ENCODE assay signal across 9 cellular contexts in the genomic region with DNA sequence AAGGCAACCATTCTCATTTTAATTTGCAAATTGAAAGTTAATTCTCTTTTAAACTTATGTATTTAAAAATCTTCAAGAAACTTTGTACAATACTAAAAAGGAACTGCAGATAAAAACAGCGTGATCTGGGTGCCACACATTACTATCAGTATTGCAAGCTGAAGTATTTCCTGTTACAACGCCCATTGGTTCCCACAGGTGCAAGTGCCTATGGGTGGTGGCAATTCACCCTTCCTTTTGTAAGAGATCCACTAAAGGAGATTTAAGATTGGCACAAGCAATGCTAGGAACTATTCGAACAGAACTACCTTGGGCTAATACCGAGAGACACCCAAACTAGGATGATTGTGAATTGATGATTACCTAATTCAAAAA. TPM values are rescaled to one million over a fixed set of nuclear protein-coding genes. Genes with fewer than 3 reads are reported as not detected.
DNase-seq lines count a peak whose midpoint lies in the region; ATAC-seq, FAIRE-seq and TF ChIP-seq lines count a peak whose summit lies in the region.
"Had no signal": no experiment of that assay in that cellular context is flagged by ENCODE, and none has a peak within 500 bp of the region (broad histone marks: within the 10 kb centered on the region; RNA-seq: fewer than 3 reads in every experiment).

No MANE protein-coding gene starts in this region.

- POLR2A ChIA-PET in activated CD4-positive, alpha-beta memory T cell treated with anti-CD3 and anti-CD28 coated beads for 36 hours (lab: Charles Lee): interaction anchor here (1.0 to 2.6 kb wide), 5 partner anchors 13 to 52 kb away, joined by 3 to 7 read pairs (median 7); a partner anchor contains a TSS
- POLR2A ChIA-PET in naive thymus-derived CD8-positive, alpha-beta T cell (lab: Charles Lee): interaction anchor here (0.8 to 4.7 kb wide), 5 partner anchors 8 to 223 kb away, joined by 3 to 46 read pairs (median 4); a partner anchor contains a TSS

- intact Hi-C loops in activated CD4-positive, alpha-beta memory T cell treated with anti-CD3 and anti-CD28 coated beads for 36 hours (cut with micrococcal nuclease): loop anchor here (1.0 to 5.0 kb wide), 5 partner anchors 14 to 307 kb away; no protein-coding TSS in a partner anchor

- H3K9me3 Mint-ChIP-seq in activated CD4-positive, alpha-beta memory T cell treated with anti-CD3 and anti-CD28 coated beads for 36 hours: peaks cover 2% of the 10 kb centered on the region
- peaks cover 0 to 1% (median 0%) of the 10 kb centered on the region in 9 donors for H3K9me3 Mint-ChIP-seq in naive thymus-derived CD8-positive, alpha-beta T cell

- no peak for FAIRE-seq in GM12892 (lab: Jason Lieb, UNC)

- no peak for TF ChIP-seq POLR2A in GM12892 (IDR thresholded peaks at IDR 0.05; ENCODE audit: low read depth, low read length)

- peak overlapping the region; percentile 91 for H3K27ac Mint-ChIP-seq in activated CD4-positive, alpha-beta memory T cell treated with anti-CD3 and anti-CD28 coated beads for 36 hours
- peak overlapping the region; percentile 83 to 97 (median 90) for H3K27ac Mint-ChIP-seq in naive thymus-derived CD8-positive, alpha-beta T cell

- H3K4me1 Mint-ChIP-seq in activated CD4-positive, alpha-beta memory T cell treated with anti-CD3 and anti-CD28 coated beads for 36 hours (ENCODE audit: low read depth): peaks cover 42% of the 10 kb centered on the region
- peaks cover 15 to 62% (median 41%) of the 10 kb centered on the region in 4 donors for H3K4me1 Mint-ChIP-seq in naive thymus-derived CD8-positive, alpha-beta T cell

- TF ChIP-seq CTCF in HL-60 (IDR thresholded peaks at IDR 0.05; ENCODE audit: insufficient read depth, low read length): no peak

- H3K27me3 ChIP-seq in HL-60 (ENCODE audit: insufficient read depth, poor library complexity, severe bottlenecking): no peaks in the 10 kb centered on the region
- H3K27me3 ChIP-seq: thyroid gland had no signal

- CTCF ChIA-PET in activated CD4-positive, alpha-beta memory T cell treated with anti-CD3 and anti-CD28 coated beads for 36 hours (lab: Charles Lee): interaction anchor here (1.0 to 5.0 kb wide), 5 partner anchors 11 to 199 kb away, joined by 3 to 94 read pairs (median 4); a partner anchor contains a TSS

- ATAC-seq in naive thymus-derived CD8-positive, alpha-beta T cell: peak; percentile 87 to 88

- H3K27ac ChIP-seq in HL-60 (replicated peaks) (peak overlapping the region; percentile 86), substantia nigra (ENCODE audit: low read depth, low read length, poor library complexity, severe bottlenecking) (no peak overlapping the region)

- peak overlapping the region; percentile 90 for H3K4me3 Mint-ChIP-seq in activated CD4-positive, alpha-beta memory T cell treated with anti-CD3 and anti-CD28 coated beads for 36 hours
- peak overlapping the region; percentile 82 to 98 (median 92) for H3K4me3 Mint-ChIP-seq in naive thymus-derived CD8-positive, alpha-beta T cell

- H3K4me3 ChIP-seq in HL-60 (replicated peaks; ENCODE audit: insufficient read depth, low read length): peak overlapping the region; percentile 46
- H3K4me3 ChIP-seq: thyroid gland had no signal

- no peaks in the 10 kb centered on the region for H3K27me3 Mint-ChIP-seq in activated CD4-positive, alpha-beta memory T cell treated with anti-CD3 and anti-CD28 coated beads for 36 hours
- no peaks in the 10 kb centered on the region for H3K27me3 Mint-ChIP-seq in naive thymus-derived CD8-positive, alpha-beta T cell

- DNase-seq in GF-D8 (lab: John Stamatoyannopoulos, UW) (peak; percentile 80), HL-60 (ENCODE audit: low read depth in 1 of 2, low spot score in 1 of 2) (peak in 1 of 2 experiments; percentile 80), GM12892 (ENCODE audit: insufficient read length) (no peak), substantia nigra (lab: John Stamatoyannopoulos, UW) (no peak), GOT3 (lab: John Stamatoyannopoulos, UW) (no peak), glomerular visceral epithelial cell (ENCODE audit: extremely low spot score) (no peak)
- peak; percentile 47 for DNase-seq in activated CD4-positive, alpha-beta memory T cell treated with anti-CD3 and anti-CD28 coated beads for 36 hours
- peak in 5 of 10 donors; percentile 17 to 39 (median 32) for DNase-seq in naive thymus-derived CD8-positive, alpha-beta T cell
- DNase-seq: thyroid gland had no signal

- peaks cover 7% of the 10 kb centered on the region for H3K36me3 Mint-ChIP-seq in activated CD4-positive, alpha-beta memory T cell treated with anti-CD3 and anti-CD28 coated beads for 36 hours
- H3K36me3 Mint-ChIP-seq in naive thymus-derived CD8-positive, alpha-beta T cell: peaks cover 0 to 9% (median 3%) of the 10 kb centered on the region in 3 donors

RNA-seq across cellular contexts. Expression of a gene that starts 13.2 kb away (rescaled TPM):
- total RNA-seq in activated CD4-positive, alpha-beta memory T cell treated with anti-CD3 and anti-CD28 coated beads for 36 hours: 10 to 100 TPM; 47.5 to 50.4 TPM
- 10 to 100 TPM; 71.7 to 75.5 TPM for total RNA-seq in naive thymus-derived CD8-positive, alpha-beta T cell
- 10 to 100 TPM; 71.6 to 86.4 (median 74.7) TPM for polyA plus RNA-seq in naive thymus-derived CD8-positive, alpha-beta T cell
- polyA plus RNA-seq in GM12892 (2012; ENCODE audit: missing spikeins): 44.0 TPM

RNA-seq across cellular contexts. Expression of a gene that starts 16.8 kb away (rescaled TPM):
- total RNA-seq in activated CD4-positive, alpha-beta memory T cell treated with anti-CD3 and anti-CD28 coated beads for 36 hours: 10 to 100 TPM; 20.6 to 22.0 TPM
- total RNA-seq in naive thymus-derived CD8-positive, alpha-beta T cell: 10 to 100 TPM; 29.8 to 31.7 TPM
- polyA plus RNA-seq in naive thymus-derived CD8-positive, alpha-beta T cell: 10 to 100 TPM; 10.7 to 13.9 (median 13.7) TPM
- polyA plus RNA-seq in GM12892 (2012; ENCODE audit: missing spikeins): 19.8 TPM

Comparison
In these comparisons a context has a peak if more than half of its experiments do, and no peak if none do; other contexts are left out.
1. DNase-seq: peak in GF-D8 (single experiment) and activated CD4-positive, alpha-beta memory T cell treated with anti-CD3 and anti-CD28 coated beads for 36 hours (single experiment); none in GM12892 (single experiment), substantia nigra (0 of 49), GOT3 (single experiment) and glomerular visceral epithelial cell (single experiment).